ENCODE assay signal across 8 cellular contexts in the genomic region with DNA sequence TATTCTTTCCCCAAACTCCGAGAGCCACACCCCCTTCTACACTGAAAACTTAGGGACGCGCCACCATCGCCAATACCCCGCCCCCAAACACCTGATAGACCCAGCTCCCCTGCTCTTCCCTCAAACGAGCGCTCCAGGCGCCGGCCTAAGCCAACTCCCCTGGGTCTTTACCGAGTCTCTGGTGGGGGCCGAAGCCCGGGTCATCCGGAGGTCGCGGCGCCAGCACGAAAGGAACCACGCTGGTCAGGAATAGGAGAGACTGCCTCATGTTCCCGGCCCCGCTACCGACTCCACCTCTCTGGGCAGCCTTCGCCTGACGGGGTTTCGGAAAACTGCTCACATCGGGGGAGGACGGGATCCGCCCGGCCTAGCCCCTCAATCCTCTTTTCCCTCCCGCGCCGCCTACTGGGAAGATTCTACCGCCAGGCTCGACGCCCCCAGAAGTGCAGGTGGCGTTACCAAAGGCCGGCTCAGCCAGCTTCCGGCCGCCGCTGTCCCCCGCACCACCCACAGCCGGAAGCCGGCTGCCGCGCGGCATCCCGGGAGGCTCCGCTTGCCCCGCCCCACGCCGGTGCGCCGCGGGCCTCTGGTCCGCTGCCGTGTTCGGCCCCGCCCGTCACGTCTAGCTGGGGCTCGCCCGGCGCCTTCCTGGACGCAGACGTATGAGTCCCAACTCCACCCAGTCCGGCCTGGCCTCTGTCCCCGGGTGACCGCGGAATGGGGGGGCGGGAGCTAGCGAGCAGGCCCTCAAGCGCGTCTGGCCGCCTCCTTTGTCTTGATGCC. TPM values are rescaled to one million over a fixed set of nuclear protein-coding genes. Genes with fewer than 3 reads are reported as not detected.
A peak's percentile ranks its signal among the peaks of the same experiment; 100 is the strongest.
DNase-seq lines count a peak whose midpoint lies in the region; ATAC-seq, FAIRE-seq and TF ChIP-seq lines count a peak whose summit lies in the region.

ADAM17 (minus strand) TSS at position 493 of the 783 bp plus-strand sequence; CDS start at position 268, 225 bp downstream.

- peak; percentile 85 for DNase-seq in AG04450 (ENCODE audit: low read depth, low spot score)
- DNase-seq in NCI-H2196 (lab: John Stamatoyannopoulos, UW; ENCODE audit: unreplicated experiment): peak; percentile 98
- DNase-seq in bronchial epithelial cell (ENCODE audit: low read depth): peak; percentile 86
- peak; percentile 91 to 92 (median 91) for DNase-seq in immature natural killer cell
- peak; percentile 100 for DNase-seq in spleen

- peak; percentile 86 to 93 (median 89) for TF ChIP-seq POLR2A in spleen (IDR thresholded peaks at IDR 0.05)

- no peaks in the 10 kb centered on the region; the same call in 1 of the 2 replicates for H3K9me3 ChIP-seq in AG04450 (ENCODE audit: control insufficient read depth, insufficient read depth, low read length)
- H3K9me3 ChIP-seq in spleen: no peaks in the 10 kb centered on the region

- H3K4me3 Mint-ChIP-seq in immature natural killer cell: peak within 1 kb of the TSS; percentile 95 to 98 (median 97)

- H3K4me1 Mint-ChIP-seq in immature natural killer cell: peaks cover 52 to 66% of the 10 kb centered on the region in 2 donors

- POLR2A ChIA-PET in AG04450 (lab: Yijun Ruan, JAX): interaction anchor here (0.6 to 2.3 kb wide), 18 partner anchors 10 to 376 kb away, joined by 3 to 29 read pairs (median 4); partner anchors contain the start of genes CPSF3, ITGB1BP1 and YWHAQ

- WGBS in spleen, 5 donors: 0 to 1% (median 1%) methylated on average over 29 to 73 of the region's 73 CpGs

- peak; percentile 65 for TF ChIP-seq CTCF in AG04450 (IDR thresholded peaks at IDR 0.05; ENCODE audit: low read depth, low read length)
- TF ChIP-seq CTCF in WI38 (IDR thresholded peaks at IDR 0.05; ENCODE audit: low read depth, low read length): peak; percentile 46
- peak; percentile 65 for TF ChIP-seq CTCF in bronchial epithelial cell (IDR thresholded peaks at IDR 0.05; ENCODE audit: insufficient read depth, low read length, severe bottlenecking)
- TF ChIP-seq CTCF in spleen (IDR thresholded peaks at IDR 0.05 in 8 of 11, conservative IDR thresholded peaks at IDR 0.05 in 3 of 11): peak; percentile 9 to 83 (median 63)

- peak within 1 kb of the TSS; percentile 98 for H3K4me3 ChIP-seq in AG04450 (ENCODE audit: low read depth, low read length)
- peak within 1 kb of the TSS; percentile 90 for H3K4me3 ChIP-seq in WI38 (ENCODE audit: low read depth, low read length)
- peak within 1 kb of the TSS; percentile 75 for H3K4me3 ChIP-seq in bronchial epithelial cell (ENCODE audit: low read depth, low read length)
- H3K4me3 ChIP-seq in spleen: peak within 1 kb of the TSS; percentile 75 to 90 (median 84)

- FAIRE-seq in bronchial epithelial cell (lab: Jason Lieb, UNC): no peak

- H3K27ac Mint-ChIP-seq in immature natural killer cell: peak within 1 kb of the TSS; percentile 95 to 99 (median 98)

- peaks cover 4 to 14% (median 6%) of the 10 kb centered on the region in 3 donors for H3K27me3 Mint-ChIP-seq in immature natural killer cell (ENCODE audit: low read depth in 3 of 3)

- intact Hi-C loops in spleen (cut with DNase I; ENCODE audit: low total_unique reads): no loop called here

- H3K36me3 ChIP-seq in bronchial epithelial cell (ENCODE audit: control insufficient read depth, insufficient read depth, low read length) (no peaks in the 10 kb centered on the region), spleen (no peaks in the 10 kb centered on the region)

- H3K27ac ChIP-seq in AG04450 (ENCODE audit: low read depth, low read length): peak within 1 kb of the TSS; percentile 97
- peak within 1 kb of the TSS; percentile 87 to 99 (median 98) for H3K27ac ChIP-seq in spleen

- CTCF ChIA-PET in AG04450 (lab: Charles Lee): interaction anchor here (0.5 to 2.3 kb wide), 17 partner anchors 9 to 543 kb away, joined by 3 to 17 read pairs (median 4); partner anchors contain the start of gene YWHAQ

- peaks cover 0 to 2% (median 0%) of the 10 kb centered on the region in 3 donors for H3K36me3 Mint-ChIP-seq in immature natural killer cell

- H3K9me3 Mint-ChIP-seq in immature natural killer cell: no peaks in the 10 kb centered on the region

- H3K27me3 ChIP-seq in AG04450 (ENCODE audit: control insufficient read depth, insufficient read depth, low read length): no peaks in the 10 kb centered on the region
- H3K27me3 ChIP-seq in bronchial epithelial cell (ENCODE audit: control insufficient read depth, insufficient read depth, low read length): no peaks in the 10 kb centered on the region
- H3K27me3 ChIP-seq in spleen (replicated peaks in 1 of 7): no peaks in the 10 kb centered on the region

- ATAC-seq in GM18870 (IDR thresholded peaks at IDR 0.05; ENCODE audit: unreplicated experiment): peak; percentile 70
- peak; percentile 81 for ATAC-seq in HG03135 (IDR thresholded peaks at IDR 0.05; ENCODE audit: unreplicated experiment)

- peaks cover 35 to 66% (median 58%) of the 10 kb centered on the region in 6 donors for H3K4me1 ChIP-seq in spleen

RNA-seq across cellular contexts. Expression of gene ADAM17, which starts in this region (rescaled TPM):
- polyA plus RNA-seq in AG04450 (2011; rRNA removed): 12.6 and 14.0 TPM in 2 replicates
- polyA minus RNA-seq in AG04450 (2011; rRNA and poly(A)+ RNA removed): 15.4 and 22.2 TPM in 2 replicates
- total RNA-seq in bronchial epithelial cell: 91.1 and 123 TPM in 2 replicates
- 10 to 100 TPM in 1 of 3 donors, 1 to 10 TPM in 2; 6.3 to 14.9 (median 8.0) TPM for polyA plus RNA-seq in immature natural killer cell
- total RNA-seq in spleen: 10 to 100 TPM; 27.4 to 54.0 (median 44.4) TPM
- 10 to 100 TPM in 1 of 3 donors, 1 to 10 TPM in 2; 9.4 to 10.6 (median 9.4) TPM for polyA plus RNA-seq in spleen

Comparison
In these comparisons a context has a peak if more than half of its experiments do, and no peak if none do; other contexts are left out.
1. Peak in every context shown above with its lines: DNase-seq, ATAC-seq, H3K4me3 ChIP-seq and H3K27ac ChIP-seq.